In the genomic region with DNA sequence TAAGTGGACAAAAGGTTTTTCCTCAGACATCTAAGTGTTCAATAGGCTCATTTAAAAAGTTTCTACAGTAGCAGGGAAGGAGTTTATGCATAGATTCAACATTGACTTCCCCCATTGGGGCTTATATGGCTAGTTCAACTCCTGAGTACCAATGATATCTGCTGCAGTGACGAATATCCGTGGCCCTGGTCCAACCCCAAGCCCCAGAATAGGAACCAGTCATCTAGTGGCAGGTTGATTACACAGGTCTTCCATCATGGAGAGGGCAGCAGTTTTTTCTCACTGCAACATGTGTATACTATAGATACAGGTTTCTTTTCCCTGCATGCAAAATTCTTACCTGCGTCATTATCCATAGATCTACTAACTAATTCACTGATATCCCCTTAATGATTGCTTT, we compare ENCODE assay signal across 28 cellular contexts.
"Had no signal": no experiment of that assay in that cellular context is flagged by ENCODE, and none has a peak within 500 bp of the region (broad histone marks: within the 10 kb centered on the region; RNA-seq: fewer than 3 reads in every experiment).

No MANE protein-coding gene starts in this region.

- H3K4me1 Mint-ChIP-seq: nephron; neural progenitor cell; stimulated activated effector memory CD8-positive, alpha-beta T cell treated with anti-CD3 and anti-CD28 coated beads, Interleukin-12 subunit alpha, Interleukin-12 subunit beta, amount 100 ng/mL, for 72 hours; stimulated activated naive B cell treated with anti-CD40 and anti-IgM and Interleukin-4, amounts not matched to agents 10 μg/mL and 1 μg/mL and 100 μg/mL, for 72 hours had no signal

- H3K79me2 ChIP-seq: parathyroid adenoma had no signal

- H3K36me3 Mint-ChIP-seq: neural progenitor cell; stimulated activated effector memory CD8-positive, alpha-beta T cell treated with anti-CD3 and anti-CD28 coated beads, Interleukin-12 subunit alpha, Interleukin-12 subunit beta, amount 100 ng/mL, for 72 hours; stimulated activated naive B cell treated with anti-CD40 and anti-IgM and Interleukin-4, amounts not matched to agents 10 μg/mL and 1 μg/mL and 100 μg/mL, for 72 hours had no signal

- H3K27me3 ChIP-seq: neural progenitor cell, ovary, right lobe of liver, sigmoid colon, stomach, thyroid gland, tibial nerve, upper lobe of left lung, vagina had no signal

- H3K4me3 Mint-ChIP-seq: nephron; neural progenitor cell; stimulated activated effector memory CD8-positive, alpha-beta T cell treated with anti-CD3 and anti-CD28 coated beads, Interleukin-12 subunit alpha, Interleukin-12 subunit beta, amount 100 ng/mL, for 72 hours; stimulated activated naive B cell treated with anti-CD40 and anti-IgM and Interleukin-4, amounts not matched to agents 10 μg/mL and 1 μg/mL and 100 μg/mL, for 72 hours; stimulated activated naive CD8-positive, alpha-beta T cell treated with anti-CD3 and anti-CD28 coated beads, Interleukin-15, Interleukin-2, amounts not matched to agents 100 ng/mL and 50 ng/mL, for 24 hours had no signal

- H3K9ac ChIP-seq: neural progenitor cell, parathyroid adenoma had no signal

- H3K9me3 Mint-ChIP-seq: nephron; neural progenitor cell; stimulated activated effector memory CD8-positive, alpha-beta T cell treated with anti-CD3 and anti-CD28 coated beads, Interleukin-12 subunit alpha, Interleukin-12 subunit beta, amount 100 ng/mL, for 72 hours; stimulated activated naive B cell treated with anti-CD40 and anti-IgM and Interleukin-4, amounts not matched to agents 10 μg/mL and 1 μg/mL and 100 μg/mL, for 72 hours; stimulated activated naive CD8-positive, alpha-beta T cell treated with anti-CD3 and anti-CD28 coated beads, Interleukin-15, Interleukin-2, amounts not matched to agents 100 ng/mL and 50 ng/mL, for 24 hours had no signal

- H2AFZ ChIP-seq: neural progenitor cell, parathyroid adenoma had no signal

- FAIRE-seq: small intestine, urothelium cell line had no signal

- H3K27ac ChIP-seq: neural progenitor cell, ovary, parathyroid adenoma, psoas muscle, right lobe of liver, sigmoid colon, stomach, thoracic aorta, thyroid gland, tibial nerve, upper lobe of left lung, vagina had no signal

- ATAC-seq: right cardiac atrium; right lobe of liver; stimulated activated effector memory CD8-positive, alpha-beta T cell treated with anti-CD3 and anti-CD28 coated beads, Interleukin-12 subunit alpha, Interleukin-12 subunit beta, amount 100 ng/mL, for 72 hours; stimulated activated naive B cell treated with anti-CD40 and anti-IgM and Interleukin-4, amounts not matched to agents 10 μg/mL and 1 μg/mL and 100 μg/mL, for 72 hours had no signal

- H3K4me3 ChIP-seq: neural progenitor cell, ovary, psoas muscle, right lobe of liver, sigmoid colon, stomach, thoracic aorta, thyroid gland, tibial nerve, upper lobe of left lung, vagina had no signal

- H3K27ac Mint-ChIP-seq: nephron; neural progenitor cell; progenitor cell of endocrine pancreas; stimulated activated effector memory CD8-positive, alpha-beta T cell treated with anti-CD3 and anti-CD28 coated beads, Interleukin-12 subunit alpha, Interleukin-12 subunit beta, amount 100 ng/mL, for 72 hours; stimulated activated naive B cell treated with anti-CD40 and anti-IgM and Interleukin-4, amounts not matched to agents 10 μg/mL and 1 μg/mL and 100 μg/mL, for 72 hours; stimulated activated naive CD8-positive, alpha-beta T cell treated with anti-CD3 and anti-CD28 coated beads, Interleukin-15, Interleukin-2, amounts not matched to agents 100 ng/mL and 50 ng/mL, for 24 hours had no signal

- H3K9me3 ChIP-seq: ovary, psoas muscle, right lobe of liver, stomach, thoracic aorta, thyroid gland, tibial nerve, upper lobe of left lung, vagina had no signal

- H3K4me2 ChIP-seq: neural progenitor cell had no signal

- DNase-seq: occipital lobe; ovary; posterior cingulate gyrus; psoas muscle; right cardiac atrium; right lobe of liver; sigmoid colon; small intestine; stimulated activated CD4-positive, alpha-beta T cell treated with anti-CD3 and anti-CD28 coated beads, Interleukin-15, amount 100 ng/mL, for 24 hours; stimulated activated CD4-positive, alpha-beta T cell treated with anti-CD3 and anti-CD28 coated beads, Interleukin-2, amount 100 ng/mL, for 24 hours; stimulated activated CD4-positive, alpha-beta T cell treated with anti-CD3 and anti-CD28 coated beads, Interleukin-2, amount 100 ng/mL, for 48 hours; stimulated activated CD4-positive, alpha-beta T cell treated with anti-CD3 and anti-CD28 coated beads, Interleukin-4, amount 100 ng/mL, for 24 hours; stimulated activated naive B cell treated with anti-CD40 and anti-IgM and Interleukin-4, amounts not matched to agents 10 μg/mL and 1 μg/mL and 100 μg/mL, for 72 hours; stimulated activated naive CD4-positive, alpha-beta T cell treated with Interleukin-2 at 50 U/mL for 16 hours; stomach; thyroid gland; trophoblast cell; upper lobe of left lung had no signal

- H3K4me1 ChIP-seq: neural progenitor cell, parathyroid adenoma, right lobe of liver, sigmoid colon, tibial nerve, upper lobe of left lung, vagina had no signal

- H3K36me3 ChIP-seq: neural progenitor cell, ovary, right lobe of liver, sigmoid colon, stomach, thoracic aorta, thyroid gland, tibial nerve, upper lobe of left lung, vagina had no signal
